In genomic region chr7:4681922-4682620, GRCh38 we compare ENCODE assay signal across 1 cellular context.
A peak's percentile ranks its signal among the peaks of the same experiment; 100 is the strongest.
TF ChIP-seq lines count a peak whose summit lies in the region.

Gene FOXK1 (plus strand): TSS chr7:4682295. CDS start chr7:4682309, 14 bp downstream.

TF ChIP-seq in K562, 482 proteins besides CTCF, POLR2A, EP300 and RAD21 (continued from another document and continues in another):
- TF ChIP-seq ZNF518B (CRISPR knock-in tag; IDR thresholded peaks at IDR 0.05) (no peak), HDAC8 (tag; IDR thresholded peaks at IDR 0.05) (no peak), SMAD4 (CRISPR knock-in tag; conservative IDR thresholded peaks at IDR 0.05) (peak; percentile 86), MYC (IDR thresholded peaks at IDR 0.05; ENCODE audit: low read depth, low read length) (peak; percentile 92), MYC (CRISPR knock-in tag; IDR thresholded peaks at IDR 0.05; ENCODE audit: borderline replicate concordance, low read depth) (no peak), ZNF584 (CRISPR knock-in tag; IDR thresholded peaks at IDR 0.05; ENCODE audit: low read depth) (no peak), ZFX (CRISPR knock-in tag; IDR thresholded peaks at IDR 0.05) (peak; percentile 19), CC2D1A (IDR thresholded peaks at IDR 0.05) (no peak), CCNT2 (IDR thresholded peaks at IDR 0.05; ENCODE audit: borderline replicate concordance, extremely low read depth, insufficient read length, low read depth, low read length) (peak; percentile 70), ZBTB11 (CRISPR knock-in tag; IDR thresholded peaks at IDR 0.05) (no peak), CEBPB (tag; IDR thresholded peaks at IDR 0.05) (no peak), ZNF644 (tag; IDR thresholded peaks at IDR 0.05; ENCODE audit: low read depth) (no peak), IRF9 (tag; IDR thresholded peaks at IDR 0.05) (no peak), RBFOX2 (IDR thresholded peaks at IDR 0.05; ENCODE audit: low read depth, low read length) (0 out of 2 replicates have a peak, but pooled peaks have one; percentile 23), TAF1 (IDR thresholded peaks at IDR 0.05; ENCODE audit: control insufficient read depth, extremely low read depth, insufficient read depth, low read length, severe bottlenecking) (peak; percentile 77), STAG1 (CRISPR knock-in tag; IDR thresholded peaks at IDR 0.05; ENCODE audit: borderline replicate concordance) (no peak), ZNF175 (CRISPR knock-in tag; IDR thresholded peaks at IDR 0.05; ENCODE audit: low read depth) (no peak), PHB2 (IDR thresholded peaks at IDR 0.05; ENCODE audit: low read depth) (no peak), TEAD1 (CRISPR knock-in tag; IDR thresholded peaks at IDR 0.05) (no peak), MTA3 (IDR thresholded peaks at IDR 0.05; ENCODE audit: borderline replicate concordance) (no peak; the same call in 1 of the 2 replicates), ETS1 (conservative IDR thresholded peaks at IDR 0.05; ENCODE audit: control insufficient read depth, low read depth, low read length) (peak; percentile 50; the same call in 1 of the 2 replicates), SMAD2 (IDR thresholded peaks at IDR 0.05; ENCODE audit: low read depth, low read length) (no peak), CREM (IDR thresholded peaks at IDR 0.05; ENCODE audit: low read depth) (peak; percentile 38; the same call in 1 of the 2 replicates), PHF21A (IDR thresholded peaks at IDR 0.05; ENCODE audit: borderline replicate concordance, low read depth) (no peak), POLR2G (IDR thresholded peaks at IDR 0.05; ENCODE audit: low read depth, low read length) (peak; percentile 75), TRIM28 (IDR thresholded peaks at IDR 0.05) (no peak), FOXO4 (CRISPR knock-in tag; IDR thresholded peaks at IDR 0.05) (no peak), ESRRA (IDR thresholded peaks at IDR 0.05; ENCODE audit: borderline replicate concordance, low read depth) (no peak), CREB3L1 (IDR thresholded peaks at IDR 0.05; ENCODE audit: borderline replicate concordance, low read depth) (peak; percentile 87; the same call in 1 of the 2 replicates), ZNF239 (CRISPR knock-in tag; IDR thresholded peaks at IDR 0.05) (no peak), HSF4 (CRISPR knock-in tag; IDR thresholded peaks at IDR 0.05; ENCODE audit: borderline replicate concordance) (no peak), SAFB (IDR thresholded peaks at IDR 0.05; ENCODE audit: borderline replicate concordance, low read depth, low read length) (no peak), ZNF76 (CRISPR knock-in tag; IDR thresholded peaks at IDR 0.05; ENCODE audit: borderline replicate concordance) (no peak), NEUROD1 (IDR thresholded peaks at IDR 0.05; ENCODE audit: borderline replicate concordance, low read depth, low read length, partially characterized antibody) (peak; percentile 87), FOXK2 (conservative IDR thresholded peaks at IDR 0.05 in 1 of 2, IDR thresholded peaks at IDR 0.05 in 1 of 2; ENCODE audit: low read depth in 2 of 2) (no peak), ARNT (IDR thresholded peaks at IDR 0.05) (no peak), ILK (tag; IDR thresholded peaks at IDR 0.05; ENCODE audit: borderline replicate concordance, low read depth) (no peak), SMC3 (conservative IDR thresholded peaks at IDR 0.05; ENCODE audit: insufficient read depth, low read depth, low read length) (no peak), XRCC5 (IDR thresholded peaks at IDR 0.05; ENCODE audit: low read depth, low read length) (no peak), ZNF143 (CRISPR knock-in tag; IDR thresholded peaks at IDR 0.05) (no peak), ZC3H8 (IDR thresholded peaks at IDR 0.05) (no peak), RB1 (IDR thresholded peaks at IDR 0.05; ENCODE audit: low read depth) (peak; percentile 78), NCOA2 (IDR thresholded peaks at IDR 0.05; ENCODE audit: partially characterized antibody in 2 of 2) (no peak), ZNF655 (CRISPR knock-in tag; IDR thresholded peaks at IDR 0.05) (no peak), BDP1 (IDR thresholded peaks at IDR 0.05; ENCODE audit: insufficient read depth, insufficient read length) (no peak)
- TF ChIP-seq, protein P1, sequence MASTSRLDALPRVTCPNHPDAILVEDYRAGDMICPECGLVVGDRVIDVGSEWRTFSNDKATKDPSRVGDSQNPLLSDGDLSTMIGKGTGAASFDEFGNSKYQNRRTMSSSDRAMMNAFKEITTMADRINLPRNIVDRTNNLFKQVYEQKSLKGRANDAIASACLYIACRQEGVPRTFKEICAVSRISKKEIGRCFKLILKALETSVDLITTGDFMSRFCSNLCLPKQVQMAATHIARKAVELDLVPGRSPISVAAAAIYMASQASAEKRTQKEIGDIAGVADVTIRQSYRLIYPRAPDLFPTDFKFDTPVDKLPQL (IDR thresholded peaks at IDR 0.05; ENCODE audit: extremely low read depth, insufficient read length) = no peak
- TF ChIP-seq, protein P2, sequence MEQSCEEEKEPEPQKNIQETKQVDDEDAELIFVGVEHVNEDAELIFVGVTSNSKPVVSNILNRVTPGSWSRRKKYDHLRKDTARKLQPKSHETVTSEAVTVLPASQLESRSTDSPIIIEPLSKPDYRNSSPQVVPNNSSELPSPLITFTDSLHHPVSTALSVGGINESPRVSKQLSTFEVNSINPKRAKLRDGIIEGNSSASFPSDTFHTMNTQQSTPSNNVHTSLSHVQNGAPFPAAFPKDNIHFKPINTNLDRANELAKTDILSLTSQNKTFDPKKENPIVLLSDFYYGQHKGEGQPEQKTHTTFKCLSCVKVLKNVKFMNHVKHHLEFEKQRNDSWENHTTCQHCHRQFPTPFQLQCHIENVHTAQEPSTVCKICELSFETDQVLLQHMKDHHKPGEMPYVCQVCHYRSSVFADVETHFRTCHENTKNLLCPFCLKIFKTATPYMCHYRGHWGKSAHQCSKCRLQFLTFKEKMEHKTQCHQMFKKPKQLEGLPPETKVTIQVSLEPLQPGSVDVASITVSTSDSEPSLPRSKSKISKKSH (CRISPR knock-in tag; IDR thresholded peaks at IDR 0.05) = no peak
- TF ChIP-seq, protein P3, sequence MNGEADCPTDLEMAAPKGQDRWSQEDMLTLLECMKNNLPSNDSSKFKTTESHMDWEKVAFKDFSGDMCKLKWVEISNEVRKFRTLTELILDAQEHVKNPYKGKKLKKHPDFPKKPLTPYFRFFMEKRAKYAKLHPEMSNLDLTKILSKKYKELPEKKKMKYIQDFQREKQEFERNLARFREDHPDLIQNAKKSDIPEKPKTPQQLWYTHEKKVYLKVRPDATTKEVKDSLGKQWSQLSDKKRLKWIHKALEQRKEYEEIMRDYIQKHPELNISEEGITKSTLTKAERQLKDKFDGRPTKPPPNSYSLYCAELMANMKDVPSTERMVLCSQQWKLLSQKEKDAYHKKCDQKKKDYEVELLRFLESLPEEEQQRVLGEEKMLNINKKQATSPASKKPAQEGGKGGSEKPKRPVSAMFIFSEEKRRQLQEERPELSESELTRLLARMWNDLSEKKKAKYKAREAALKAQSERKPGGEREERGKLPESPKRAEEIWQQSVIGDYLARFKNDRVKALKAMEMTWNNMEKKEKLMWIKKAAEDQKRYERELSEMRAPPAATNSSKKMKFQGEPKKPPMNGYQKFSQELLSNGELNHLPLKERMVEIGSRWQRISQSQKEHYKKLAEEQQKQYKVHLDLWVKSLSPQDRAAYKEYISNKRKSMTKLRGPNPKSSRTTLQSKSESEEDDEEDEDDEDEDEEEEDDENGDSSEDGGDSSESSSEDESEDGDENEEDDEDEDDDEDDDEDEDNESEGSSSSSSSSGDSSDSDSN (IDR thresholded peaks at IDR 0.05; ENCODE audit: borderline replicate concordance in 1 of 2, low read depth in 2 of 2, low read length in 2 of 2) = no peak
